23 cellular contexts compared by ENCODE assay signal in the genomic region with DNA sequence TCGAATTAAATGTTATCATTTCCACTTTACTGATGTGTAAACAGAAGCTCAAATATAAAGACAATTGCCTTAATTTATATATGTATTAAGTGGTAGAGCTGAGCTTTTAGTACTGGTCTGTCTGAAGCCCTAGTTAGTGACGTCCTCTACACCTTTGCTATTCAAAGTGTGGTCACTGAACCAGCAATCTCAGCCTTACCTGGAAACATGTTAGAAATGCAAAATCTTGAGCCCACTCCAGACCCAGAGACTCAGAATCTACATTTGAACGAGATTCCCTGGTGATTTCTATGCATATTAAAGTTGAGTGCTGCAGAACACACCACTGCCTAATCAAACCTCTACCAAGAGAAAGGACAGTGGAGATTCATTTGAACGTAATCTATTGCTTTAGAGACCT.
A peak's percentile ranks its signal among the peaks of the same experiment; 100 is the strongest.
DNase-seq lines count a peak whose midpoint lies in the region; ATAC-seq, FAIRE-seq and TF ChIP-seq lines count a peak whose summit lies in the region.
"Had no signal": no experiment of that assay in that cellular context is flagged by ENCODE, and none has a peak within 500 bp of the region (broad histone marks: within the 10 kb centered on the region; RNA-seq: fewer than 3 reads in every experiment).

No MANE protein-coding gene starts in this region.

- H4K8ac ChIP-seq in H1 (ENCODE audit: extremely low read depth, insufficient read depth, low read length): no peak overlapping the region

- no peaks in the 10 kb centered on the region for H3K36me3 Mint-ChIP-seq in CD4-positive, alpha-beta memory T cell
- H3K36me3 Mint-ChIP-seq: CD14-positive monocyte; CD4-positive, CD25-positive, alpha-beta regulatory T cell; CD8-positive, alpha-beta T cell had no signal

- H3K4me3 ChIP-seq in BLaER1 treated with 17β-estradiol and CSF1 and Interleukin-3, amounts not matched to agents 10 nM and 100 nM: no peak overlapping the region
- H3K4me3 ChIP-seq in H7 (ENCODE audit: insufficient read depth, low read depth, low read length): no peak overlapping the region
- H3K4me3 ChIP-seq in H1 (ENCODE audit: extremely low read depth in 1 of 4, insufficient read depth in 2 of 4, low read depth in 3 of 4, low read length in 4 of 4): no peak overlapping the region
- H3K4me3 ChIP-seq in CD4-positive, alpha-beta memory T cell (ENCODE audit: low read length in 2 of 2): no peak overlapping the region
- H3K4me3 ChIP-seq in tibial artery: no peak overlapping the region

- no peak for ATAC-seq in GM21367 (IDR thresholded peaks at IDR 0.05; ENCODE audit: unreplicated experiment)
- ATAC-seq: CD8-positive, alpha-beta T cell had no signal

- H3K27ac ChIP-seq in BLaER1 treated with 17β-estradiol and CSF1 and Interleukin-3, amounts not matched to agents 10 nM and 100 nM: no peak overlapping the region
- H3K27ac ChIP-seq in H1 (ENCODE audit: low read depth, low read length) (no peak overlapping the region), tibial artery (no peak overlapping the region)
- no peak overlapping the region for H3K27ac ChIP-seq in CD4-positive, alpha-beta memory T cell (ENCODE audit: low read depth, low read length)

- 33% methylated on average over 4 of the region's 4 CpGs; no CpG with 5 or more reads in 1 of the 2 experiments for WGBS in H1 (ENCODE audit: extremely low coverage in 1 of 2, insufficient coverage in 1 of 2, insufficient read length in 1 of 2, insufficient replicate concordance in 2 of 2, low coverage in 1 of 2, low lambda C conversion rate in 2 of 2, missing lambda C conversion rate in 1 of 2), 2 experiments

- CTCF ChIA-PET in H1 (lab: Charles Lee; ENCODE audit: partially characterized antibody): interaction anchor here (1.6 to 1.8 kb wide), 2 partner anchors 10 to 16 kb away, joined by 5 to 6 read pairs; no protein-coding TSS in a partner anchor
- CTCF ChIA-PET in CD4-positive, alpha-beta memory T cell (lab: Charles Lee; ENCODE audit: partially characterized antibody): no interaction called here

- no peak overlapping the region for H3K4ac ChIP-seq in H1 (replicated peaks; ENCODE audit: insufficient read length, low read depth, low read length)

- H2BK120ac ChIP-seq in H1 (replicated peaks; ENCODE audit: low read depth, low read length): no peak overlapping the region

- no peaks in the 10 kb centered on the region for H3K4me1 Mint-ChIP-seq in CD4-positive, alpha-beta memory T cell
- H3K4me1 Mint-ChIP-seq: CD14-positive monocyte; CD4-positive, CD25-positive, alpha-beta regulatory T cell had no signal

- no peak overlapping the region for H3K56ac ChIP-seq in H1 (replicated peaks; ENCODE audit: insufficient read length, low read depth, low read length)

- no peak overlapping the region for H3K14ac ChIP-seq in H1 (ENCODE audit: insufficient read length)

- POLR2A ChIA-PET in H1 (lab: Charles Lee; ENCODE audit: partially characterized antibody): no interaction called here
- POLR2A ChIA-PET in CD4-positive, alpha-beta memory T cell (lab: Charles Lee; ENCODE audit: partially characterized antibody): no interaction called here

- H2BK15ac ChIP-seq in H1 (ENCODE audit: low read length): no peak overlapping the region

- no peaks in the 10 kb centered on the region for H3K27me3 ChIP-seq in BLaER1 treated with 17β-estradiol and CSF1 and Interleukin-3, amounts not matched to agents 10 nM and 100 nM
- H3K27me3 ChIP-seq in H7 (ENCODE audit: control insufficient read depth, insufficient read depth, low read length) (no peaks in the 10 kb centered on the region), H1 (replicated peaks in 1 of 4; ENCODE audit: control insufficient read depth in 3 of 4, extremely low read depth in 1 of 4, insufficient read depth in 3 of 4, low read length in 3 of 4) (no peaks in the 10 kb centered on the region; a peak in 1 of 7 replicates), tibial artery (no peaks in the 10 kb centered on the region)
- no peaks in the 10 kb centered on the region for H3K27me3 ChIP-seq in CD4-positive, alpha-beta memory T cell (ENCODE audit: insufficient read depth, low read length)
- H3K27me3 ChIP-seq: BE2C had no signal

- no peaks in the 10 kb centered on the region for H3K27me3 Mint-ChIP-seq in CD4-positive, alpha-beta memory T cell
- H3K27me3 Mint-ChIP-seq: CD4-positive, CD25-positive, alpha-beta regulatory T cell had no signal

- no peak for TF ChIP-seq CTCF in H1 (IDR thresholded peaks at IDR 0.05; ENCODE audit: control extremely low read depth in 1 of 3, insufficient read depth in 1 of 3, low read depth in 1 of 3, low read length in 3 of 3)
- no peak for TF ChIP-seq CTCF in tibial artery (IDR thresholded peaks at IDR 0.05)

- TF ChIP-seq RAD21 in H1 (IDR thresholded peaks at IDR 0.05 in 1 of 2, conservative IDR thresholded peaks at IDR 0.05 in 1 of 2; ENCODE audit: low read depth in 2 of 2, low read length in 2 of 2): no peak

- TF ChIP-seq POLR2A in H1 (IDR thresholded peaks at IDR 0.05; ENCODE audit: control extremely low read depth in 1 of 2, low read depth in 2 of 2, low read length in 2 of 2): no peak

- peak overlapping the region in 8 of 11 experiments; percentile 28 to 70 (median 50); a peak in 11 of 22 replicates for H3K4me2 ChIP-seq in BLaER1 treated with 17β-estradiol and CSF1 and Interleukin-3, amounts not matched to agents 10 nM and 100 nM
- H3K4me2 ChIP-seq in H1 (ENCODE audit: insufficient read depth in 1 of 2, low read depth in 2 of 2, low read length in 2 of 2): 0 out of 4 replicates have a peak overlapping the region, but pooled peaks of 1 of the 2 experiments have one; percentile 4

- no peak overlapping the region for H4K91ac ChIP-seq in H1 (replicated peaks; ENCODE audit: insufficient read length, low read length)

- no peak overlapping the region for H3K18ac ChIP-seq in H1 (ENCODE audit: extremely low read depth, low read length)

- H3K79me2 ChIP-seq in H1 (ENCODE audit: control insufficient read depth in 1 of 2, insufficient read depth in 2 of 2, low read length in 2 of 2): no peaks in the 10 kb centered on the region

- intact Hi-C loops in CD4-positive, alpha-beta memory T cell (cut with micrococcal nuclease): no loop called here
- intact Hi-C loops in tibial artery (cut with DNase I; ENCODE audit: low total_unique reads): no loop called here

- peak; percentile 0 for DNase-seq in H7
- no peak for DNase-seq in H1 (ENCODE audit: low read depth in 1 of 2, low spot score in 2 of 2)
- DNase-seq in amygdala (lab: John Stamatoyannopoulos, UW): no peak
- DNase-seq in CD4-positive, alpha-beta memory T cell: no peak
- no peak for DNase-seq in tibial artery
- DNase-seq: 8988T; ACHN; BE2C; C1 segment of cervical spinal cord; Caco-2; Calu3; CD4-positive, CD25-positive, alpha-beta regulatory T cell; CD8-positive, alpha-beta T cell; DMS79 treated with DMSO at 0.1 percent for 48 hours; GF-D8 had no signal

- no peak for TF ChIP-seq EP300 in H1 (IDR thresholded peaks at IDR 0.05; ENCODE audit: borderline replicate concordance in 1 of 2, low read depth in 2 of 2, low read length in 2 of 2)

- H3K4me3 Mint-ChIP-seq in CD4-positive, alpha-beta memory T cell: no peak overlapping the region
- H3K4me3 Mint-ChIP-seq: CD14-positive monocyte; CD4-positive, CD25-positive, alpha-beta regulatory T cell; CD8-positive, alpha-beta T cell had no signal

- H4K20me1 ChIP-seq in BLaER1 treated with 17β-estradiol and CSF1 and Interleukin-3, amounts not matched to agents 10 nM and 100 nM: no peaks in the 10 kb centered on the region
- H4K20me1 ChIP-seq in H1 (replicated peaks in 1 of 2; ENCODE audit: control insufficient read depth in 1 of 2, insufficient read depth in 2 of 2, low read length in 2 of 2): no peaks in the 10 kb centered on the region

- no peak overlapping the region for H2AK5ac ChIP-seq in H1 (ENCODE audit: low read depth, low read length)

- no peaks in the 10 kb centered on the region for H3K9me3 ChIP-seq in BLaER1 treated with 17β-estradiol and CSF1 and Interleukin-3, amounts not matched to agents 10 nM and 100 nM (replicated peaks in 1 of 11)
- H3K9me3 ChIP-seq in H1 (ENCODE audit: insufficient read depth in 2 of 2, low read depth in 1 of 2, low read length in 1 of 2) (no peaks in the 10 kb centered on the region), tibial artery (no peaks in the 10 kb centered on the region)
- H3K9me3 ChIP-seq in CD4-positive, alpha-beta memory T cell (ENCODE audit: control insufficient read depth in 1 of 2, low read length in 2 of 2): no peaks in the 10 kb centered on the region
- H3K9me3 ChIP-seq: BE2C, Caco-2 had no signal

- no peak overlapping the region for H3K23ac ChIP-seq in H1 (ENCODE audit: insufficient read length)

- FAIRE-seq in H1 (lab: Jason Lieb, UNC): peak; percentile 39
- FAIRE-seq: A204.1, D721Med, G401.6, GM12891, GM19239 had no signal

- H3K9me3 Mint-ChIP-seq in CD4-positive, alpha-beta memory T cell: peaks cover 0 to 7% (median under 1%) of the 10 kb centered on the region in 8 donors

- H2BK20ac ChIP-seq in H1 (ENCODE audit: low read length): no peak overlapping the region

- peaks cover 0 to 39% (median 25%) of the 10 kb centered on the region in 10 experiments; a peak in 12 of 20 replicates for H3K4me1 ChIP-seq in BLaER1 treated with 17β-estradiol and CSF1 and Interleukin-3, amounts not matched to agents 10 nM and 100 nM
- H3K4me1 ChIP-seq in H1 (replicated peaks in 1 of 4; ENCODE audit: control insufficient read depth in 3 of 4, insufficient read depth in 4 of 4, low read length in 3 of 4) (peaks cover 0 to 6% (median 2%) of the 10 kb centered on the region in 4 experiments; a peak in 2 of 7 replicates), tibial artery (no peaks in the 10 kb centered on the region)
- H3K4me1 ChIP-seq in CD4-positive, alpha-beta memory T cell (ENCODE audit: insufficient read depth, low read length): no peaks in the 10 kb centered on the region
- H3K4me1 ChIP-seq: BE2C, Caco-2 had no signal

- no peak overlapping the region for H4K5ac ChIP-seq in H1 (ENCODE audit: insufficient read length, low read depth, low read length)

- no peaks in the 10 kb centered on the region for H3K36me3 ChIP-seq in BLaER1 treated with 17β-estradiol and CSF1 and Interleukin-3, amounts not matched to agents 10 nM and 100 nM
- H3K36me3 ChIP-seq in H7 (replicated peaks; ENCODE audit: control insufficient read depth, insufficient read depth, low read length) (no peaks in the 10 kb centered on the region), H1 (ENCODE audit: control insufficient read depth in 2 of 4, insufficient read depth in 4 of 4, low read length in 3 of 4) (no peaks in the 10 kb centered on the region), tibial artery (no peaks in the 10 kb centered on the region)
- no peaks in the 10 kb centered on the region for H3K36me3 ChIP-seq in CD4-positive, alpha-beta memory T cell (ENCODE audit: insufficient read depth, low read length)
- H3K36me3 ChIP-seq: BE2C had no signal

- no peak overlapping the region for H2BK12ac ChIP-seq in H1 (ENCODE audit: low read depth, low read length)

- no peaks in the 10 kb centered on the region for H3K79me1 ChIP-seq in H1 (ENCODE audit: low read depth, low read length)

- H2BK5ac ChIP-seq in H1 (ENCODE audit: low read depth, low read length): no peak overlapping the region

- no peak overlapping the region for H3K27ac Mint-ChIP-seq in CD4-positive, alpha-beta memory T cell
- H3K27ac Mint-ChIP-seq: CD14-positive monocyte; CD4-positive, CD25-positive, alpha-beta regulatory T cell; CD8-positive, alpha-beta T cell had no signal

- H3K23me2 ChIP-seq in H1 (ENCODE audit: low read depth, low read length): no peaks in the 10 kb centered on the region

- no peak overlapping the region for H3K9ac ChIP-seq in BLaER1 treated with 17β-estradiol and CSF1 and Interleukin-3, amounts not matched to agents 10 nM and 100 nM
- no peak overlapping the region for H3K9ac ChIP-seq in H1 (replicated peaks in 1 of 4; ENCODE audit: extremely low read depth in 1 of 4, low read depth in 3 of 4, low read length in 3 of 4)

- no peak overlapping the region for H2AFZ ChIP-seq in H1 (ENCODE audit: low read length)
